Comparison of ENCODE assay signal across 30 cellular contexts in genomic region chr22:37413546-37413945, GRCh38. TPM values are rescaled to one million over a fixed set of nuclear protein-coding genes. Genes with fewer than 3 reads are reported as not detected.
"Had no signal": no experiment of that assay in that cellular context is flagged by ENCODE, and none has a peak within 500 bp of the region (broad histone marks: within the 10 kb centered on the region; RNA-seq: fewer than 3 reads in every experiment).

No MANE protein-coding gene starts in this region.

- H3K4me3 ChIP-seq: ascending aorta, cardiac muscle cell, MG63 had no signal

- ATAC-seq: activated T-cell treated with anti-CD3 and anti-CD28 coated beads, Interleukin-2, amount 50 U/mL, for 4 hours had no signal

- DNase-seq: activated B cell treated with CpG ODN at 0.5 μM for 24 hours; activated CD4-positive, alpha-beta memory T cell treated with anti-CD3 and anti-CD28 coated beads for 36 hours; activated CD4-positive, alpha-beta T cell treated with anti-CD3 and anti-CD28 coated beads for 4 hours; activated CD4-positive, alpha-beta T cell treated with anti-CD3 and anti-CD28 coated beads, Interleukin-2, amount 50 U/mL, for 1 hour; activated CD4-positive, CD25-positive, alpha-beta regulatory T cell treated with anti-CD3 and anti-CD28 coated beads, Interleukin-2, amount 50 U/mL, for 72 hours; activated CD8-positive, alpha-beta memory T cell treated with anti-CD3 and anti-CD28 coated beads, Interleukin-2, amount 50 U/mL, for 4 hours; activated effector memory CD4-positive, alpha-beta T cell treated with Interleukin-2 at 50 U/mL for 16 hours; activated naive CD8-positive, alpha-beta T cell treated with anti-CD3 and anti-CD28 coated beads, Interleukin-2, amount 10 ng/mL, durations not matched to agents 7 days and 5 days; activated T-cell treated with anti-CD3 and anti-CD28 coated beads for 4 hours; activated T-cell treated with anti-CD3 and anti-CD28 coated beads, Interleukin-2, amount 50 U/mL, for 4 hours; amygdala; Kasumi-1; MG63; NCI-H1048; NCI-H1105 treated with DMSO at 0.1 percent for 48 hours; NCI-H1436; NCI-H1694; NCI-H1930; NCI-H2081 treated with DMSO at 0.1 percent for 48 hours; NCI-H226; NCI-H524 treated with DMSO at 0.1 percent for 48 hours; Right ventricle myocardium superior; SW 1271; T-helper 1 cell; T-helper 2 cell; T-helper 9 cell had no signal

- H3K27me3 ChIP-seq: ascending aorta, MG63 had no signal

- H3K4me1 ChIP-seq: ascending aorta had no signal

- H3K27ac ChIP-seq: ascending aorta, cardiac muscle cell, VCaP had no signal

- H3K9me3 ChIP-seq: ascending aorta, MG63 had no signal

- H3K36me3 ChIP-seq: ascending aorta, cardiac muscle cell, MG63 had no signal

- FAIRE-seq: RCC 7860 had no signal

RNA-seq across cellular contexts. Expression of gene ELFN2, which starts 13.7 kb away (rescaled TPM):
- total RNA-seq: activated B cell treated with CpG ODN at 0.5 μM for 24 hours, ascending aorta had no signal
- polyA plus RNA-seq: cardiac muscle cell had no signal
